In genomic region chr12:60834806-60835205, GRCh38 we compare ENCODE assay signal across 31 cellular contexts.
"Had no signal": no experiment of that assay in that cellular context is flagged by ENCODE, and none has a peak within 500 bp of the region (broad histone marks: within the 10 kb centered on the region; RNA-seq: fewer than 3 reads in every experiment).

No MANE protein-coding gene starts in this region.

- H3K27ac Mint-ChIP-seq: activated CD4-positive, alpha-beta memory T cell treated with anti-CD3 and anti-CD28 coated beads, Interleukin-2, amount 10 ng/mL, durations not matched to agents 7 days and 5 days; activated CD4-positive, alpha-beta T cell treated with anti-CD3 and anti-CD28 coated beads, Interleukin-2, amount 10 ng/mL, durations not matched to agents 7 days and 5 days; activated naive CD8-positive, alpha-beta T cell; activated T-cell treated with anti-CD3 and anti-CD28 coated beads, Interleukin-2, amount 50 U/mL, for 24 hours; activated T-cell treated with anti-CD3 and anti-CD28 coated beads, Interleukin-2, amount 50 U/mL, for 72 hours; effector memory CD8-positive, alpha-beta T cell; T-helper 17 cell; T-helper 2 cell treated with Interferon-gamma antibody and Interleukin-4, amounts not matched to agents 5 μg/mL and 100 μg/mL, for 36 hours had no signal

- FAIRE-seq: astrocyte, colon had no signal

- H3K9me3 Mint-ChIP-seq: activated T-cell treated with anti-CD3 and anti-CD28 coated beads, Interleukin-2, amount 50 U/mL, for 24 hours had no signal

- DNase-seq: activated CD4-positive, alpha-beta memory T cell treated with anti-CD3 and anti-CD28 coated beads, Interleukin-2, amount 10 ng/mL, durations not matched to agents 7 days and 5 days; activated CD4-positive, alpha-beta T cell treated with anti-CD3 and anti-CD28 coated beads for 1 hour; activated CD4-positive, alpha-beta T cell treated with anti-CD3 and anti-CD28 coated beads for 4 hours; activated CD4-positive, alpha-beta T cell treated with anti-CD3 and anti-CD28 coated beads, Interleukin-2, amount 10 ng/mL, durations not matched to agents 7 days and 5 days; activated CD4-positive, alpha-beta T cell treated with anti-CD3 and anti-CD28 coated beads, Interleukin-2, amount 50 U/mL, for 4 hours; activated CD8-positive, alpha-beta memory T cell treated with anti-CD3 and anti-CD28 coated beads, Interleukin-2, amount 50 U/mL, for 48 hours; activated gamma-delta T cell; activated naive CD4-positive, alpha-beta T cell; activated naive CD4-positive, alpha-beta T cell treated with anti-CD3 and anti-CD28 coated beads, Interleukin-2, amount 50 U/mL, for 16 hours; activated T-cell treated with anti-CD3 and anti-CD28 coated beads for 4 hours; activated T-cell treated with anti-CD3 and anti-CD28 coated beads, Interleukin-2, amount 50 U/mL, for 24 hours; activated T-cell treated with anti-CD3 and anti-CD28 coated beads, Interleukin-2, amount 50 U/mL, for 72 hours; amniotic stem cell; anterior cingulate cortex; brain microvascular endothelial cell; caudate nucleus; cortex of kidney; dermis blood vessel endothelial cell; effector CD4-positive, alpha-beta T cell; effector memory CD8-positive, alpha-beta T cell; erythroblast; foreskin keratinocyte; gastrocnemius medialis; glutamatergic neuron; T-helper 1 cell; T-helper 17 cell had no signal

- H3K9me3 ChIP-seq: esophagus muscularis mucosa, gastrocnemius medialis had no signal

- H3K27me3 Mint-ChIP-seq: activated CD4-positive, alpha-beta memory T cell treated with anti-CD3 and anti-CD28 coated beads, Interleukin-2, amount 10 ng/mL, durations not matched to agents 7 days and 5 days; activated CD4-positive, alpha-beta T cell treated with anti-CD3 and anti-CD28 coated beads, Interleukin-2, amount 10 ng/mL, durations not matched to agents 7 days and 5 days; activated naive CD8-positive, alpha-beta T cell; activated T-cell treated with anti-CD3 and anti-CD28 coated beads, Interleukin-2, amount 50 U/mL, for 24 hours; effector memory CD8-positive, alpha-beta T cell; T-helper 17 cell had no signal

- H3K4me1 ChIP-seq: esophagus muscularis mucosa, foreskin keratinocyte, gastrocnemius medialis had no signal

- H3K36me3 ChIP-seq: brain microvascular endothelial cell, esophagus muscularis mucosa, gastrocnemius medialis had no signal

- H3K4me3 Mint-ChIP-seq: activated CD4-positive, alpha-beta memory T cell treated with anti-CD3 and anti-CD28 coated beads, Interleukin-2, amount 10 ng/mL, durations not matched to agents 7 days and 5 days; activated CD4-positive, alpha-beta T cell treated with anti-CD3 and anti-CD28 coated beads, Interleukin-2, amount 10 ng/mL, durations not matched to agents 7 days and 5 days; activated naive CD8-positive, alpha-beta T cell; activated T-cell treated with anti-CD3 and anti-CD28 coated beads, Interleukin-2, amount 50 U/mL, for 24 hours; activated T-cell treated with anti-CD3 and anti-CD28 coated beads, Interleukin-2, amount 50 U/mL, for 72 hours; effector memory CD8-positive, alpha-beta T cell; T-helper 17 cell; T-helper 2 cell treated with Interferon-gamma antibody and Interleukin-4, amounts not matched to agents 5 μg/mL and 100 μg/mL, for 36 hours had no signal

- H3K36me3 Mint-ChIP-seq: activated naive CD8-positive, alpha-beta T cell had no signal

- H3K27ac ChIP-seq: brain microvascular endothelial cell, esophagus muscularis mucosa, foreskin keratinocyte, gastrocnemius medialis had no signal

- H3K27me3 ChIP-seq: brain microvascular endothelial cell, esophagus muscularis mucosa, foreskin keratinocyte, gastrocnemius medialis had no signal

- H3K4me3 ChIP-seq: esophagus muscularis mucosa, gastrocnemius medialis had no signal

- H3K4me1 Mint-ChIP-seq: activated CD4-positive, alpha-beta memory T cell treated with anti-CD3 and anti-CD28 coated beads, Interleukin-2, amount 10 ng/mL, durations not matched to agents 7 days and 5 days; activated CD4-positive, alpha-beta T cell treated with anti-CD3 and anti-CD28 coated beads, Interleukin-2, amount 10 ng/mL, durations not matched to agents 7 days and 5 days; T-helper 17 cell had no signal

- ATAC-seq: activated T-cell treated with anti-CD3 and anti-CD28 coated beads, Interleukin-2, amount 50 U/mL, for 72 hours; effector memory CD8-positive, alpha-beta T cell; foreskin keratinocyte; gastrocnemius medialis; T-helper 17 cell had no signal
